9 cellular contexts compared by ENCODE assay signal in genomic region chr7:19982841-19983835, GRCh38.
A peak's percentile ranks its signal among the peaks of the same experiment; 100 is the strongest.
DNase-seq lines count a peak whose midpoint lies in the region; ATAC-seq and TF ChIP-seq lines count a peak whose summit lies in the region.
"Had no signal": no experiment of that assay in that cellular context is flagged by ENCODE, and none has a peak within 500 bp of the region (broad histone marks: within the 10 kb centered on the region; RNA-seq: fewer than 3 reads in every experiment).

No MANE protein-coding gene starts in this region.

- TF ChIP-seq CTCF in activated CD8-positive, alpha-beta T cell treated with anti-CD3 and anti-CD28 coated beads for 36 hours (IDR thresholded peaks at IDR 0.05) = no peak

- intact Hi-C loops in activated CD8-positive, alpha-beta T cell treated with anti-CD3 and anti-CD28 coated beads for 36 hours (cut with micrococcal nuclease) = no loop called here
- intact Hi-C loops in posterior vena cava (cut with DNase I) = loop anchor here in 1 of 2 donors (5.0 kb wide), 1 partner anchor 39 kb away; no protein-coding TSS in a partner anchor

- H3K36me3 Mint-ChIP-seq in activated CD8-positive, alpha-beta T cell treated with anti-CD3 and anti-CD28 coated beads for 36 hours (ENCODE audit: low read depth) = no peaks in the 10 kb centered on the region
- no peaks in the 10 kb centered on the region for H3K36me3 Mint-ChIP-seq in memory B cell
- H3K36me3 Mint-ChIP-seq: activated naive CD8-positive, alpha-beta T cell had no signal

- ATAC-seq in HG03342 (IDR thresholded peaks at IDR 0.05; ENCODE audit: unreplicated experiment) = peak; percentile 52
- ATAC-seq in activated CD8-positive, alpha-beta T cell treated with anti-CD3 and anti-CD28 coated beads for 36 hours = no peak
- no peak for ATAC-seq in memory B cell (ENCODE audit: low read depth)
- ATAC-seq in HG03175 (IDR thresholded peaks at IDR 0.05; ENCODE audit: unreplicated experiment) = no peak

- no peaks in the 10 kb centered on the region for H3K4me1 Mint-ChIP-seq in activated CD8-positive, alpha-beta T cell treated with anti-CD3 and anti-CD28 coated beads for 36 hours (ENCODE audit: low read depth)
- H3K4me1 Mint-ChIP-seq in memory B cell = no peaks in the 10 kb centered on the region

- H3K27me3 Mint-ChIP-seq in activated CD8-positive, alpha-beta T cell treated with anti-CD3 and anti-CD28 coated beads for 36 hours = no peaks in the 10 kb centered on the region
- no peaks in the 10 kb centered on the region for H3K27me3 Mint-ChIP-seq in memory B cell
- H3K27me3 Mint-ChIP-seq: activated naive CD8-positive, alpha-beta T cell had no signal

- CTCF ChIA-PET in activated CD8-positive, alpha-beta T cell treated with anti-CD3 and anti-CD28 coated beads for 36 hours (lab: Charles Lee) = interaction anchor here (1.1 to 1.2 kb wide), 2 partner anchors 23 to 189 kb away, joined by 3 read pairs; no protein-coding TSS in a partner anchor

- no peak overlapping the region for H3K4me3 Mint-ChIP-seq in activated CD8-positive, alpha-beta T cell treated with anti-CD3 and anti-CD28 coated beads for 36 hours
- H3K4me3 Mint-ChIP-seq in memory B cell = no peak overlapping the region
- H3K4me3 Mint-ChIP-seq: activated naive CD8-positive, alpha-beta T cell had no signal

- H3K9me3 Mint-ChIP-seq in activated CD8-positive, alpha-beta T cell treated with anti-CD3 and anti-CD28 coated beads for 36 hours = peaks cover 4% of the 10 kb centered on the region
- no peaks in the 10 kb centered on the region for H3K9me3 Mint-ChIP-seq in memory B cell

- POLR2A ChIA-PET in activated CD8-positive, alpha-beta T cell treated with anti-CD3 and anti-CD28 coated beads for 36 hours (lab: Charles Lee) = no interaction called here

- H3K27ac Mint-ChIP-seq in activated CD8-positive, alpha-beta T cell treated with anti-CD3 and anti-CD28 coated beads for 36 hours = no peak overlapping the region
- no peak overlapping the region for H3K27ac Mint-ChIP-seq in memory B cell
- H3K27ac Mint-ChIP-seq: activated naive CD8-positive, alpha-beta T cell had no signal

- DNase-seq in NCI-H524 (lab: John Stamatoyannopoulos, UW) (peak; percentile 24 to 58), NCI-H524 treated with DMSO at 0.1 percent for 48 hours (lab: John Stamatoyannopoulos, UW) (no peak), memory B cell (ENCODE audit: low spot score in 2 of 2) (peak; percentile 16), posterior vena cava (ENCODE audit: low spot score) (no peak), D341Med (ENCODE audit: low spot score) (no peak)
- DNase-seq in activated CD8-positive, alpha-beta T cell treated with anti-CD3 and anti-CD28 coated beads for 36 hours = peak; percentile 34

Comparison
In these comparisons a context has a peak if more than half of its experiments do, and no peak if none do; other contexts are left out.
1. DNase-seq: peak in NCI-H524 (2 of 2), activated CD8-positive, alpha-beta T cell treated with anti-CD3 and anti-CD28 coated beads for 36 hours (single experiment) and memory B cell (2 of 2); none in NCI-H524 treated with DMSO at 0.1 percent for 48 hours (single experiment), posterior vena cava (single experiment) and D341Med (single experiment).